ENCODE assay signal across 8 cellular contexts in the genomic region with DNA sequence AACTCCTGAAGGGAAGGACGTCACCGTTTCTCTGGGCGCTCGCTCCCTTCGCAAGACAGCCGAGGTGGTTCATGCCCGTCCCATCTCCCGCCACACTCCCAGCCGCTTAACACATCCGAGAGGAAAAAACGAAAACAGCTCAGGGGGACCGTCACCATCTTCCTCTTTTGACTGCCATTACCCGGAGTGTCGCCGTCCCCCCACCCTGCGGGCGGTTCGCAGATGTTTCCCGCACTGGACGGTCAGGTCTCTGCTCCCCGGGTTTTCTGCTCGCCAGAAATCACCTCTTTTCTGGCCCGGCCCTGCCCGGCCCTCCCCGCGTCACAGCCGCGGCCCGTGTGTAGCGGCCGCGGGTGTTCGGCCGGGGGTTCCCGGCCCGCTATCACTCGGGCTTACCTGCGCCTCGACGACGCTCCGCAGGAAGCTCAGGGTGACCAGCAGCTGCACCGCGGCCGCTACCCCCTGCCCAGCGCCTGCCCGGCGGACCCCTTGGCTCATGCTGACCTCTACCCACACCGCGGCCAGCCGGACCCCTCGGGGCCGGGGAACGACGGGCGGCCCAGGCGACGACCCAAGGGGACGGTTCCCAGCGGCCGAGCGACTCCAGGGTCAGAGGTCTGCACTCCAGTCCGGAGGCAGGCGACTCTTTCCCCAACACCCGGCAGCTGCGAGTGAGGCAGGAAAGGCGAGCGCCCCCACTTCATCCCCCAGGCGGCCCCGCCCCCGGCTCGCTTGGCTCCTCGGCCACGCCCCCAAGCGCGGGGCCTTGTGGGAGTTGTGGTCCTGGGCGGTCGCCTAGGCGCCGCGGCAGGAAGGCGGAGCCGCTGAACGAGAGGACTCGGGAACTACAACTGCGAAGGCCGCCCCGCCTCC. TPM values are rescaled to one million over a fixed set of nuclear protein-coding genes. Genes with fewer than 3 reads are reported as not detected.
DNase-seq lines count a peak whose midpoint lies in the region; ATAC-seq lines count a peak whose summit lies in the region.

A gene with protein sequence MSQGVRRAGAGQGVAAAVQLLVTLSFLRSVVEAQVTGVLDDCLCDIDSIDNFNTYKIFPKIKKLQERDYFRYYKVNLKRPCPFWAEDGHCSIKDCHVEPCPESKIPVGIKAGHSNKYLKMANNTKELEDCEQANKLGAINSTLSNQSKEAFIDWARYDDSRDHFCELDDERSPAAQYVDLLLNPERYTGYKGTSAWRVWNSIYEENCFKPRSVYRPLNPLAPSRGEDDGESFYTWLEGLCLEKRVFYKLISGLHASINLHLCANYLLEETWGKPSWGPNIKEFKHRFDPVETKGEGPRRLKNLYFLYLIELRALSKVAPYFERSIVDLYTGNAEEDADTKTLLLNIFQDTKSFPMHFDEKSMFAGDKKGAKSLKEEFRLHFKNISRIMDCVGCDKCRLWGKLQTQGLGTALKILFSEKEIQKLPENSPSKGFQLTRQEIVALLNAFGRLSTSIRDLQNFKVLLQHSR (minus strand): TSS at position 673 of the 873 bp plus-strand sequence. CDS start 175 bp downstream, at position 498.

- DNase-seq in DMS53 (lab: John Stamatoyannopoulos, UW): peak; percentile 99
- DNase-seq in OCI-M1 (lab: John Stamatoyannopoulos, UW): peak; percentile 97
- peak; percentile 98 for DNase-seq in activated T-cell treated with anti-CD3 and anti-CD28 coated beads, Interleukin-2, amount 50 U/mL, for 1 hour
- peak; percentile 96 for DNase-seq in stimulated activated CD8-positive, alpha-beta memory T cell treated with anti-CD3 and anti-CD28 coated beads, Interleukin-4, amount 100 ng/mL, for 48 hours

- no peaks in the 10 kb centered on the region for H3K27me3 Mint-ChIP-seq in IgD-negative memory B cell

- peaks cover 4% of the 10 kb centered on the region for H3K36me3 Mint-ChIP-seq in IgD-negative memory B cell

- H3K4me1 ChIP-seq in esophagus (ENCODE audit: control insufficient read depth in 2 of 2, insufficient read depth in 2 of 2, low read length in 1 of 2): peaks cover 4 to 5% of the 10 kb centered on the region in 2 donors
- H3K4me1 ChIP-seq in mucosa of stomach (ENCODE audit: control insufficient read depth, insufficient read depth, low read length): peaks cover 11% of the 10 kb centered on the region

- peak within 1 kb of the TSS; percentile 73 to 77 for H3K27ac ChIP-seq in esophagus (ENCODE audit: low read depth in 2 of 2, low read length in 1 of 2)

- H3K27me3 ChIP-seq in esophagus (ENCODE audit: control insufficient read depth in 1 of 2, insufficient read depth in 2 of 2, low read length in 2 of 2) (no peaks in the 10 kb centered on the region), mucosa of stomach (ENCODE audit: control insufficient read depth, insufficient read depth, low read length) (peaks cover 13% of the 10 kb centered on the region)

- WGBS in esophagus, 2 donors: 0 to 1% methylated on average over 86 to 88 of the region's 88 CpGs

- H3K4me3 Mint-ChIP-seq in IgD-negative memory B cell: peak within 1 kb of the TSS; percentile 72 to 99 (median 94)

- peak; percentile 71 for ATAC-seq in GM21576 (IDR thresholded peaks at IDR 0.05; ENCODE audit: unreplicated experiment)

- peaks cover 22 to 44% (median 39%) of the 10 kb centered on the region in 3 donors for H3K4me1 Mint-ChIP-seq in IgD-negative memory B cell

- H3K9ac ChIP-seq in mucosa of stomach (ENCODE audit: low read length): peak within 1 kb of the TSS; percentile 69

- H3K36me3 ChIP-seq in esophagus (ENCODE audit: control insufficient read depth in 2 of 2, insufficient read depth in 2 of 2, low read length in 1 of 2) (no peaks in the 10 kb centered on the region), mucosa of stomach (ENCODE audit: control insufficient read depth, insufficient read depth, low read length) (no peaks in the 10 kb centered on the region)

- no peaks in the 10 kb centered on the region for H3K9me3 ChIP-seq in esophagus (ENCODE audit: control insufficient read depth in 2 of 2, insufficient read depth in 1 of 2, low read depth in 1 of 2, low read length in 1 of 2)
- H3K9me3 ChIP-seq in mucosa of stomach (ENCODE audit: control insufficient read depth, low read length): no peaks in the 10 kb centered on the region

- H3K4me3 ChIP-seq in esophagus (ENCODE audit: low read depth in 1 of 2, low read length in 2 of 2) (peak within 1 kb of the TSS; percentile 85 to 89), mucosa of stomach (ENCODE audit: low read length) (peak within 1 kb of the TSS; percentile 73)

- H3K9me3 Mint-ChIP-seq in IgD-negative memory B cell: peaks cover 0 to 2% (median 0%) of the 10 kb centered on the region in 3 donors

- H3K27ac Mint-ChIP-seq in IgD-negative memory B cell: peak within 1 kb of the TSS; percentile 71 to 91 (median 74)

RNA-seq across cellular contexts. Expression of the gene that starts here (rescaled TPM):
- polyA plus RNA-seq in IgD-negative memory B cell (2.8 TPM), esophagus (1 to 10 TPM; 1.1 to 1.8 TPM)

Comparison
In these comparisons a context has a peak if more than half of its experiments do, and no peak if none do; other contexts are left out.
1. Peak in every context shown above with its lines: DNase-seq, ATAC-seq, H3K4me3 ChIP-seq and H3K27ac ChIP-seq.